ENCODE assay signal across 1 cellular context in the genomic region with DNA sequence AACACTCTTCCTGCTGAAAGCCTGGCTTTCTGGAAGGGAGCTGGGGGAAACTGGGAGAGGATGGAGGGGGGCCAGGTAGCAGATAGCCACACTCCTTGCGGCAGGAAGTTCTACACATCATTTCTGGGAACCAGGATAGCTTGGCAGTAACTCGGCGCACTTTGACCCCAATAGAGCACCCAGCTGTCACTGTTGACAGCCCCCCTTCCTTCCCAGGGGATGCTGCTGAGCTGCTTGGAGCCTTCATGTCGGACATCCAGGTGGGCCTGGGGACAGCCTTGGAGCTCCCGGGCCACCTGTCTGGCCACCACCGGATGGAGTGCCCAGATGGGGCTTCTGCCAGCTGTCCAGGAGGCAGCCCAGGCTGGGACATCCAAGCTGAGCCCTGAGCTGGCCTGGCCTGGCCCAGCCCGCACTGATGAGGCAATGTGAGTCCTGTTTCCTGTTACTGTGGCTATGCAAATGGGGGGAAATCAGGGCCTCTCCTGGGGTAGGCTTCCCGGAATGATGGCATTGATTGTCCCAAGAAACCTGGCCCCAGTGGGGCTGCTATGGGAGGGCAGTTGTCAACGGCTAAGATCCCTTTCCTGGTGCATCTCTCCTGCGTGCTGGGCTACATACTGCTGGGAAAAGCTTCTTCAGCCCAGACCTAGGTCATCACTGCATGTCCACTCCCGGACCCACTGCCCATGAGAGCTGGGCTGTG.
A peak's percentile ranks its signal among the peaks of the same experiment; 100 is the strongest.
TF ChIP-seq lines count a peak whose summit lies in the region.

No MANE protein-coding gene starts in this region.

TF ChIP-seq in GM12878, 131 proteins besides CTCF, POLR2A, EP300 and RAD21 (continued from another document):
- TF ChIP-seq, protein P1, sequence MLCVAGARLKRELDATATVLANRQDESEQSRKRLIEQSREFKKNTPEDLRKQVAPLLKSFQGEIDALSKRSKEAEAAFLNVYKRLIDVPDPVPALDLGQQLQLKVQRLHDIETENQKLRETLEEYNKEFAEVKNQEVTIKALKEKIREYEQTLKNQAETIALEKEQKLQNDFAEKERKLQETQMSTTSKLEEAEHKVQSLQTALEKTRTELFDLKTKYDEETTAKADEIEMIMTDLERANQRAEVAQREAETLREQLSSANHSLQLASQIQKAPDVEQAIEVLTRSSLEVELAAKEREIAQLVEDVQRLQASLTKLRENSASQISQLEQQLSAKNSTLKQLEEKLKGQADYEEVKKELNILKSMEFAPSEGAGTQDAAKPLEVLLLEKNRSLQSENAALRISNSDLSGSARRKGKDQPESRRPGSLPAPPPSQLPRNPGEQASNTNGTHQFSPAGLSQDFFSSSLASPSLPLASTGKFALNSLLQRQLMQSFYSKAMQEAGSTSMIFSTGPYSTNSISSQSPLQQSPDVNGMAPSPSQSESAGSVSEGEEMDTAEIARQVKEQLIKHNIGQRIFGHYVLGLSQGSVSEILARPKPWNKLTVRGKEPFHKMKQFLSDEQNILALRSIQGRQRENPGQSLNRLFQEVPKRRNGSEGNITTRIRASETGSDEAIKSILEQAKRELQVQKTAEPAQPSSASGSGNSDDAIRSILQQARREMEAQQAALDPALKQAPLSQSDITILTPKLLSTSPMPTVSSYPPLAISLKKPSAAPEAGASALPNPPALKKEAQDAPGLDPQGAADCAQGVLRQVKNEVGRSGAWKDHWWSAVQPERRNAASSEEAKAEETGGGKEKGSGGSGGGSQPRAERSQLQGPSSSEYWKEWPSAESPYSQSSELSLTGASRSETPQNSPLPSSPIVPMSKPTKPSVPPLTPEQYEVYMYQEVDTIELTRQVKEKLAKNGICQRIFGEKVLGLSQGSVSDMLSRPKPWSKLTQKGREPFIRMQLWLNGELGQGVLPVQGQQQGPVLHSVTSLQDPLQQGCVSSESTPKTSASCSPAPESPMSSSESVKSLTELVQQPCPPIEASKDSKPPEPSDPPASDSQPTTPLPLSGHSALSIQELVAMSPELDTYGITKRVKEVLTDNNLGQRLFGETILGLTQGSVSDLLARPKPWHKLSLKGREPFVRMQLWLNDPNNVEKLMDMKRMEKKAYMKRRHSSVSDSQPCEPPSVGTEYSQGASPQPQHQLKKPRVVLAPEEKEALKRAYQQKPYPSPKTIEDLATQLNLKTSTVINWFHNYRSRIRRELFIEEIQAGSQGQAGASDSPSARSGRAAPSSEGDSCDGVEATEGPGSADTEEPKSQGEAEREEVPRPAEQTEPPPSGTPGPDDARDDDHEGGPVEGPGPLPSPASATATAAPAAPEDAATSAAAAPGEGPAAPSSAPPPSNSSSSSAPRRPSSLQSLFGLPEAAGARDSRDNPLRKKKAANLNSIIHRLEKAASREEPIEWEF (IDR thresholded peaks at IDR 0.05; ENCODE audit: insufficient replicate concordance, low read depth, low read length), result no peak
- TF ChIP-seq SMC3 (IDR thresholded peaks at IDR 0.05; ENCODE audit: borderline replicate concordance, low read length), result no peak
- TF ChIP-seq SRF (IDR thresholded peaks at IDR 0.05; ENCODE audit: low read depth in 2 of 2, low read length in 2 of 2), result no peak
- no peak for TF ChIP-seq ZBED1 (IDR thresholded peaks at IDR 0.05; ENCODE audit: borderline replicate concordance)
- peak; percentile 3; the same call in 1 of the 2 replicates for TF ChIP-seq PAX5 (IDR thresholded peaks at IDR 0.05; ENCODE audit: borderline replicate concordance, low read depth, low read length)
- TF ChIP-seq BMI1 (IDR thresholded peaks at IDR 0.05; ENCODE audit: borderline replicate concordance), result no peak
- no peak for TF ChIP-seq CBFB (IDR thresholded peaks at IDR 0.05; ENCODE audit: low read depth)
- TF ChIP-seq CBX5 (IDR thresholded peaks at IDR 0.05; ENCODE audit: low read depth), result no peak
- TF ChIP-seq ZNF207 (IDR thresholded peaks at IDR 0.05; ENCODE audit: borderline replicate concordance), result no peak
- TF ChIP-seq ATF2 (IDR thresholded peaks at IDR 0.05; ENCODE audit: low read length), result no peak
- no peak for TF ChIP-seq NFIC (IDR thresholded peaks at IDR 0.05; ENCODE audit: low read depth, low read length)
- no peak for TF ChIP-seq BCL11A (IDR thresholded peaks at IDR 0.05; ENCODE audit: low read depth, low read length)
- no peak for TF ChIP-seq HCFC1 (IDR thresholded peaks at IDR 0.05; ENCODE audit: low read length)
- TF ChIP-seq, protein P2, sequence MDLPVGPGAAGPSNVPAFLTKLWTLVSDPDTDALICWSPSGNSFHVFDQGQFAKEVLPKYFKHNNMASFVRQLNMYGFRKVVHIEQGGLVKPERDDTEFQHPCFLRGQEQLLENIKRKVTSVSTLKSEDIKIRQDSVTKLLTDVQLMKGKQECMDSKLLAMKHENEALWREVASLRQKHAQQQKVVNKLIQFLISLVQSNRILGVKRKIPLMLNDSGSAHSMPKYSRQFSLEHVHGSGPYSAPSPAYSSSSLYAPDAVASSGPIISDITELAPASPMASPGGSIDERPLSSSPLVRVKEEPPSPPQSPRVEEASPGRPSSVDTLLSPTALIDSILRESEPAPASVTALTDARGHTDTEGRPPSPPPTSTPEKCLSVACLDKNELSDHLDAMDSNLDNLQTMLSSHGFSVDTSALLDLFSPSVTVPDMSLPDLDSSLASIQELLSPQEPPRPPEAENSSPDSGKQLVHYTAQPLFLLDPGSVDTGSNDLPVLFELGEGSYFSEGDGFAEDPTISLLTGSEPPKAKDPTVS (IDR thresholded peaks at IDR 0.05; ENCODE audit: low read depth, low read length), result no peak
- TF ChIP-seq JUND (IDR thresholded peaks at IDR 0.05; ENCODE audit: low read depth, low read length), result no peak
- no peak for TF ChIP-seq GABPA (IDR thresholded peaks at IDR 0.05; ENCODE audit: low read depth)
- TF ChIP-seq, protein P3, sequence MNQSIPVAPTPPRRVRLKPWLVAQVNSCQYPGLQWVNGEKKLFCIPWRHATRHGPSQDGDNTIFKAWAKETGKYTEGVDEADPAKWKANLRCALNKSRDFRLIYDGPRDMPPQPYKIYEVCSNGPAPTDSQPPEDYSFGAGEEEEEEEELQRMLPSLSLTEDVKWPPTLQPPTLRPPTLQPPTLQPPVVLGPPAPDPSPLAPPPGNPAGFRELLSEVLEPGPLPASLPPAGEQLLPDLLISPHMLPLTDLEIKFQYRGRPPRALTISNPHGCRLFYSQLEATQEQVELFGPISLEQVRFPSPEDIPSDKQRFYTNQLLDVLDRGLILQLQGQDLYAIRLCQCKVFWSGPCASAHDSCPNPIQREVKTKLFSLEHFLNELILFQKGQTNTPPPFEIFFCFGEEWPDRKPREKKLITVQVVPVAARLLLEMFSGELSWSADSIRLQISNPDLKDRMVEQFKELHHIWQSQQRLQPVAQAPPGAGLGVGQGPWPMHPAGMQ (IDR thresholded peaks at IDR 0.05; ENCODE audit: borderline replicate concordance), result no peak
- TF ChIP-seq JUNB (IDR thresholded peaks at IDR 0.05), result no peak
- TF ChIP-seq RFX5 (IDR thresholded peaks at IDR 0.05; ENCODE audit: low read depth, low read length), result no peak
- TF ChIP-seq SIN3A (IDR thresholded peaks at IDR 0.05; ENCODE audit: low read depth, low read length), result no peak
- no peak for TF ChIP-seq SUZ12 (IDR thresholded peaks at IDR 0.05; ENCODE audit: unreplicated experiment)
